Comparison of ENCODE assay signal across 26 cellular contexts in genomic region chr9:6302417-6302816, GRCh38. TPM values are rescaled to one million over a fixed set of nuclear protein-coding genes. Genes with fewer than 3 reads are reported as not detected.
DNase-seq lines count a peak whose midpoint lies in the region; ATAC-seq and TF ChIP-seq lines count a peak whose summit lies in the region.
"Had no signal": no experiment of that assay in that cellular context is flagged by ENCODE, and none has a peak within 500 bp of the region (broad histone marks: within the 10 kb centered on the region; RNA-seq: fewer than 3 reads in every experiment).

No MANE protein-coding gene starts in this region.

- H3K4me3 ChIP-seq in choroid plexus epithelial cell (ENCODE audit: low read depth, low read length): no peak overlapping the region
- H3K4me3 ChIP-seq in Karpas-422 (ENCODE audit: low read length): no peak overlapping the region
- H3K4me3 ChIP-seq in heart right ventricle: no peak overlapping the region
- H3K4me3 ChIP-seq: HAP-1, prostate gland had no signal

- H3K27me3 ChIP-seq in Karpas-422 (ENCODE audit: low read length) (no peaks in the 10 kb centered on the region), heart right ventricle (no peaks in the 10 kb centered on the region)

- no peak overlapping the region for H3K9ac ChIP-seq in Karpas-422 (ENCODE audit: low read length)

- ATAC-seq in GM21717 (IDR thresholded peaks at IDR 0.05; ENCODE audit: unreplicated experiment) (no peak), heart right ventricle (no peak)
- ATAC-seq: left cardiac atrium had no signal

- intact Hi-C loops in heart right ventricle (cut with DNase I): loop anchor here in 5 of 10 donors (5.0 to 10.0 kb wide), 3 partner anchors 248 to 418 kb away; no protein-coding TSS in a partner anchor

- no peak for TF ChIP-seq EP300 in Ishikawa (IDR thresholded peaks at IDR 0.05; ENCODE audit: borderline replicate concordance)

- H3K27ac ChIP-seq in Karpas-422 (ENCODE audit: low read length): no peak overlapping the region
- H3K27ac ChIP-seq in heart right ventricle: no peak overlapping the region
- H3K27ac ChIP-seq: HL-60, prostate gland had no signal

- no peaks in the 10 kb centered on the region for H3K36me3 ChIP-seq in Karpas-422 (ENCODE audit: insufficient read depth, low read length)
- no peaks in the 10 kb centered on the region for H3K36me3 ChIP-seq in heart right ventricle
- H3K36me3 ChIP-seq: HAP-1, prostate gland had no signal

- no peaks in the 10 kb centered on the region for H4K20me1 ChIP-seq in Karpas-422 (ENCODE audit: insufficient read depth, low read depth, low read length)

- H3K4me1 ChIP-seq in Karpas-422 (ENCODE audit: low read length) (no peaks in the 10 kb centered on the region), heart right ventricle (no peaks in the 10 kb centered on the region)
- H3K4me1 ChIP-seq: HAP-1, prostate gland had no signal

- no peak overlapping the region for H3K4me2 ChIP-seq in Karpas-422 (ENCODE audit: low read depth, low read length, poor library complexity, severe bottlenecking)

- no peak overlapping the region for H2AFZ ChIP-seq in Karpas-422 (ENCODE audit: low read length)

- DNase-seq in DMS53 (lab: John Stamatoyannopoulos, UW) (peak; percentile 71), choroid plexus epithelial cell (ENCODE audit: low read depth) (peak; percentile 57), kidney tubule cell (ENCODE audit: low spot score) (peak; percentile 70), Karpas-422 (no peak), AG08395 (ENCODE audit: low spot score) (no peak), heart right ventricle (no peak)
- DNase-seq: activated CD4-positive, alpha-beta T cell treated with anti-CD3 and anti-CD28 coated beads, Interleukin-2, amount 50 U/mL, for 48 hours; activated naive CD4-positive, alpha-beta T cell treated with Interleukin-2 at 50 U/mL for 16 hours; anterior cingulate cortex; foreskin melanocyte; KBM-7; left cardiac atrium; NCI-H1048; NCI-H2081; NCI-H524; SHP77; stimulated activated CD8-positive, alpha-beta memory T cell treated with anti-CD3 and anti-CD28 coated beads, Interleukin-4, amount 100 ng/mL, for 48 hours had no signal

- no peak for TF ChIP-seq CTCF in choroid plexus epithelial cell (conservative IDR thresholded peaks at IDR 0.05; ENCODE audit: low read depth, low read length)
- TF ChIP-seq CTCF in heart right ventricle (IDR thresholded peaks at IDR 0.05): no peak

- no peak for TF ChIP-seq RAD21 in Ishikawa (IDR thresholded peaks at IDR 0.05; ENCODE audit: low read depth)

- H3K9me3 ChIP-seq in Karpas-422 (ENCODE audit: low read length) (no peaks in the 10 kb centered on the region), heart right ventricle (no peaks in the 10 kb centered on the region)
- H3K9me3 ChIP-seq: HAP-1, prostate gland had no signal

- H3K9me2 ChIP-seq in Karpas-422 (replicated peaks; ENCODE audit: insufficient read depth, low read length): no peaks in the 10 kb centered on the region

- H3K79me2 ChIP-seq in Karpas-422 (ENCODE audit: low read length): no peaks in the 10 kb centered on the region

TF ChIP-seq in Ishikawa, 13 proteins besides CTCF, POLR2A, EP300 and RAD21:
- TF ChIP-seq NFIC (IDR thresholded peaks at IDR 0.05) (no peak), CREB1 (IDR thresholded peaks at IDR 0.05; ENCODE audit: low read depth) (no peak), CEBPB (IDR thresholded peaks at IDR 0.05) (peak; percentile 34; the same call in 1 of the 2 replicates)

RNA-seq across cellular contexts. Expression of gene TPD52L3, which starts 25.8 kb away (rescaled TPM):
- not detected in 2 replicates for total RNA-seq in Karpas-422 (2014; rRNA removed; shearing (Covaris generic); ENCODE audit: low replicate concordance)
- total RNA-seq in heart right ventricle: not detected
- polyA plus RNA-seq in heart right ventricle: not detected
- total RNA-seq: chondrocyte; left cardiac atrium; T-helper 1 cell treated with Interleukin-12 subunit alpha and Interleukin-12 subunit beta and Interleukin-4 antibody, amounts not matched to agents 30 ng/mL and 1 ng/mL, for 36 hours had no signal
- polyA plus RNA-seq: CD14-positive monocyte, neural cell had no signal

Comparison
In these comparisons a context has a peak if more than half of its experiments do, and no peak if none do; other contexts are left out.
1. DNase-seq: peak in DMS53 (single experiment), choroid plexus epithelial cell (single experiment) and kidney tubule cell (single experiment); none in Karpas-422 (single experiment), AG08395 (single experiment) and heart right ventricle (0 of 2).